ENCODE assay signal across 14 cellular contexts in the genomic region with DNA sequence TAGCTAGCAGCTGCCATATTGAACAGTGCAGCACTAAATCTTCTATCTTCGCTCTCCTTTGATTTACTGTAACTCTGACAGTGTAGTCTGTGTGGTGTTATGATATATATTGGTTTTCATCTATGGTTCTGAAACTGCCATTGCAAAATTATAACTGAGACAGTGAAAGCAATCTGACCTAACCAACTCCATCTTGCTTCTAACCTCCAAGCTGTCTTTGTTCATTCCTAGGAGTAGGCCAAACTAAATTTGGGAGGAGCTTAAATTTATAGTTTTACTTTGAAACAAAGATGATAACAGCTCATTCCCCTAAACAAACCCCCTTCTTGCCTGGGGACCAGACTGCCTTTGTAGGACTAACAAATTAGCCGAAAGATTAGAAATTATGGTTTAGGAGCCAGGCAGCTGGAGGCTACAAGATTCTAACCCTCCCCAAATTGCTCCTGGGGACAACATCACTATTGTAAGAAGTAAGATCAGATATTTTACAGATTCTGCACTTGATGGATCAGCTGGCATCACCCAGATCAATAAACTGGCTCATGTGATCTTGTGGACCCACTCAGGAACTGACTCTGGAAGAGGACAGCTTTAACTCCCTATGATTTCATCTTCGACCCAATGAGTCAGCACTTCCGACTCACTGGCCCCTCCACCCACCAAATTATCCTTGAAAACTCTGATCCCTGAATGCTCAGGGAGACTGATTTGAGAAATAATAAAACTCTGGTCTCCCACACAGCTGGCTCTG. TPM values are rescaled to one million over a fixed set of nuclear protein-coding genes. Genes with fewer than 3 reads are reported as not detected.
A peak's percentile ranks its signal among the peaks of the same experiment; 100 is the strongest.
DNase-seq lines count a peak whose midpoint lies in the region; ATAC-seq, FAIRE-seq and TF ChIP-seq lines count a peak whose summit lies in the region.
"Had no signal": no experiment of that assay in that cellular context is flagged by ENCODE, and none has a peak within 500 bp of the region (broad histone marks: within the 10 kb centered on the region; RNA-seq: fewer than 3 reads in every experiment).

No MANE protein-coding gene starts in this region.

- no peak overlapping the region for H3K4me2 ChIP-seq in SK-N-SH
- H3K4me2 ChIP-seq in smooth muscle cell = peak overlapping the region; percentile 62

- no peak for TF ChIP-seq RAD21 in SK-N-SH (IDR thresholded peaks at IDR 0.05; ENCODE audit: low read length)

- H3F3A ChIP-seq in SK-N-SH (replicated peaks; ENCODE audit: insufficient read depth) (no peaks in the 10 kb centered on the region), smooth muscle cell (ENCODE audit: low read depth) (peaks cover 23% of the 10 kb centered on the region)

- 55% methylated on average over 4 of the region's 4 CpGs for WGBS in SK-N-SH (ENCODE audit: low lambda C conversion rate)
- WGBS in smooth muscle cell (ENCODE audit: low lambda C conversion rate) = 51% methylated on average over 4 of the region's 4 CpGs

- TF ChIP-seq CTCF in SK-N-SH (IDR thresholded peaks at IDR 0.05) (no peak), fibroblast of villous mesenchyme (IDR thresholded peaks at IDR 0.05; ENCODE audit: insufficient read depth, low read depth, low read length) (no peak), smooth muscle cell (IDR thresholded peaks at IDR 0.05; ENCODE audit: borderline replicate concordance, insufficient read depth, poor library complexity, severe bottlenecking) (no peak)

- no peak overlapping the region for H3K4me3 Mint-ChIP-seq in activated T-cell treated with anti-CD3 and anti-CD28 coated beads, Interleukin-2, amount 50 U/mL, for 4 hours
- H3K4me3 Mint-ChIP-seq: activated CD4-positive, alpha-beta T cell treated with anti-CD3 and anti-CD28 coated beads, Interleukin-2, amount 10 ng/mL, durations not matched to agents 7 days and 5 days; activated naive CD8-positive, alpha-beta T cell treated with anti-CD3 and anti-CD28 coated beads, Interleukin-2, amount 50 U/mL, for 24 hours had no signal

- H3K79me2 ChIP-seq in SK-N-SH (ENCODE audit: insufficient read depth) (no peaks in the 10 kb centered on the region), smooth muscle cell (ENCODE audit: low read depth) (no peaks in the 10 kb centered on the region)

- no peak for TF ChIP-seq POLR2A in GM12891 (IDR thresholded peaks at IDR 0.05; ENCODE audit: low read depth, low read length)

- H3K27me3 Mint-ChIP-seq in activated T-cell treated with anti-CD3 and anti-CD28 coated beads, Interleukin-2, amount 50 U/mL, for 4 hours (ENCODE audit: low read depth) = no peaks in the 10 kb centered on the region
- H3K27me3 Mint-ChIP-seq: activated CD4-positive, alpha-beta T cell treated with anti-CD3 and anti-CD28 coated beads, Interleukin-2, amount 10 ng/mL, durations not matched to agents 7 days and 5 days; activated naive CD8-positive, alpha-beta T cell treated with anti-CD3 and anti-CD28 coated beads, Interleukin-2, amount 50 U/mL, for 24 hours had no signal

- H3K9me3 Mint-ChIP-seq in activated T-cell treated with anti-CD3 and anti-CD28 coated beads, Interleukin-2, amount 50 U/mL, for 4 hours = no peaks in the 10 kb centered on the region
- H3K9me3 Mint-ChIP-seq: activated CD4-positive, alpha-beta T cell treated with anti-CD3 and anti-CD28 coated beads, Interleukin-2, amount 10 ng/mL, durations not matched to agents 7 days and 5 days; activated naive CD8-positive, alpha-beta T cell treated with anti-CD3 and anti-CD28 coated beads, Interleukin-2, amount 50 U/mL, for 24 hours had no signal

- peak overlapping the region; percentile 66 for H2AFZ ChIP-seq in SK-N-SH (ENCODE audit: low read depth)
- H2AFZ ChIP-seq in smooth muscle cell (ENCODE audit: low read depth) = peak overlapping the region; percentile 76

- no peak for TF ChIP-seq EP300 in SK-N-SH (IDR thresholded peaks at IDR 0.05; ENCODE audit: borderline replicate concordance in 1 of 2, low read depth in 1 of 2, low read length in 1 of 2)

- H3K9me3 ChIP-seq in SK-N-SH (no peaks in the 10 kb centered on the region), smooth muscle cell (replicated peaks; ENCODE audit: low read depth) (no peaks in the 10 kb centered on the region)

- H3K4me1 Mint-ChIP-seq in activated T-cell treated with anti-CD3 and anti-CD28 coated beads, Interleukin-2, amount 50 U/mL, for 4 hours (ENCODE audit: low read depth) = peaks cover 30% of the 10 kb centered on the region

- H3K27ac ChIP-seq in SK-N-SH (ENCODE audit: low read depth in 2 of 2, low read length in 1 of 2) (no peak overlapping the region), smooth muscle cell (ENCODE audit: low read depth) (peak overlapping the region; percentile 81)
- H3K27ac ChIP-seq: 22Rv1 had no signal

- no peak for ATAC-seq in activated T-cell treated with anti-CD3 and anti-CD28 coated beads, Interleukin-2, amount 50 U/mL, for 4 hours
- ATAC-seq: activated naive CD8-positive, alpha-beta T cell treated with anti-CD3 and anti-CD28 coated beads, Interleukin-2, amount 50 U/mL, for 24 hours had no signal

- no peak for FAIRE-seq in GM12891 (lab: Jason Lieb, UNC)

- CTCF ChIA-PET in SK-N-SH (lab: Yijun Ruan, JAX) = interaction anchor here (1.0 to 1.6 kb wide), 3 partner anchors 23 to 161 kb away, joined by 3 to 5 read pairs (median 3); no protein-coding TSS in a partner anchor

- POLR2A ChIA-PET in SK-N-SH (lab: Yijun Ruan, JAX) = no interaction called here

- peaks cover 6% of the 10 kb centered on the region for H3K27me3 ChIP-seq in SK-N-SH (ENCODE audit: insufficient read depth)
- no peaks in the 10 kb centered on the region for H3K27me3 ChIP-seq in smooth muscle cell (ENCODE audit: low read depth)

- DNase-seq in DMS53 (lab: John Stamatoyannopoulos, UW) (peak; percentile 5), DMS53 treated with DMSO at 0.1 percent for 48 hours (lab: John Stamatoyannopoulos, UW; ENCODE audit: unreplicated experiment) (no peak), SK-N-SH (no peak), fibroblast of villous mesenchyme (ENCODE audit: low read depth) (peak; percentile 81), smooth muscle cell (lab: John Stamatoyannopoulos, UW; ENCODE audit: unreplicated experiment) (no peak), NCI-H1105 (lab: John Stamatoyannopoulos, UW) (no peak), GM12891 (ENCODE audit: insufficient read length, low spot score) (no peak)
- DNase-seq in activated T-cell treated with anti-CD3 and anti-CD28 coated beads, Interleukin-2, amount 50 U/mL, for 4 hours = no peak
- DNase-seq: activated CD4-positive, alpha-beta T cell treated with anti-CD3 and anti-CD28 coated beads, Interleukin-2, amount 10 ng/mL, durations not matched to agents 7 days and 5 days; activated naive CD8-positive, alpha-beta T cell treated with anti-CD3 and anti-CD28 coated beads, Interleukin-2, amount 50 U/mL, for 24 hours; glutamatergic neuron; NCI-H146 had no signal

- no peak overlapping the region for H3K4me3 ChIP-seq in SK-N-SH (ENCODE audit: low read depth in 2 of 2, low read length in 1 of 2)
- H3K4me3 ChIP-seq in fibroblast of villous mesenchyme (ENCODE audit: low read depth, low read length) = no peak overlapping the region
- no peak overlapping the region for H3K4me3 ChIP-seq in smooth muscle cell

- H3K9ac ChIP-seq in SK-N-SH (no peak overlapping the region), smooth muscle cell (ENCODE audit: low read depth) (peak overlapping the region; percentile 35)

- H3K36me3 ChIP-seq in SK-N-SH (replicated peaks in 1 of 2; ENCODE audit: control insufficient read depth in 1 of 2, insufficient read depth in 2 of 2, low read length in 1 of 2) (no peaks in the 10 kb centered on the region), smooth muscle cell (ENCODE audit: low read depth) (no peaks in the 10 kb centered on the region)

- H3K4me1 ChIP-seq in SK-N-SH (ENCODE audit: control insufficient read depth in 1 of 2, insufficient read depth in 2 of 2, low read depth in 1 of 2, low read length in 1 of 2) (no peaks in the 10 kb centered on the region), smooth muscle cell (ENCODE audit: low read depth) (peaks cover 10% of the 10 kb centered on the region)

- no peaks in the 10 kb centered on the region for H3K36me3 Mint-ChIP-seq in activated T-cell treated with anti-CD3 and anti-CD28 coated beads, Interleukin-2, amount 50 U/mL, for 4 hours (ENCODE audit: insufficient read depth)

- H4K20me1 ChIP-seq in SK-N-SH (ENCODE audit: insufficient read depth) (no peaks in the 10 kb centered on the region), smooth muscle cell (ENCODE audit: low read depth) (no peaks in the 10 kb centered on the region)

- no peaks in the 10 kb centered on the region for H3K9me2 ChIP-seq in SK-N-SH

TF ChIP-seq in SK-N-SH, 30 proteins besides CTCF, POLR2A, EP300 and RAD21 (continues in another document):
- no peak for TF ChIP-seq FOXJ3 (CRISPR knock-in tag; IDR thresholded peaks at IDR 0.05)

TF ChIP-seq in GM12891, 5 proteins besides CTCF, POLR2A, EP300 and RAD21:
- TF ChIP-seq POU2F2 (IDR thresholded peaks at IDR 0.05; ENCODE audit: low read depth, low read length) (no peak), PAX5 (IDR thresholded peaks at IDR 0.05; ENCODE audit: insufficient read depth, low read length, severe bottlenecking) (no peak), TAF1 (IDR thresholded peaks at IDR 0.05; ENCODE audit: low read depth, low read length) (no peak), SPI1 (IDR thresholded peaks at IDR 0.05; ENCODE audit: low read depth, low read length) (no peak), POLR2AphosphoS5 (IDR thresholded peaks at IDR 0.05; ENCODE audit: low read depth, low read length) (no peak)

RNA-seq across cellular contexts. Expression of a gene that starts 47.0 kb away (rescaled TPM):
- not detected in 2 replicates for polyA plus RNA-seq in SK-N-SH (2012; rRNA removed)
- polyA plus RNA-seq in SK-N-SH (2012; cell fraction: cytosol; rRNA removed) = not detected in 2 replicates
- not detected in 2 replicates for polyA plus RNA-seq in SK-N-SH (2012; cell fraction: nucleus; rRNA removed)
- total RNA-seq in fibroblast of villous mesenchyme = under 0.01 TPM in 1 of 2 replicates, not detected in the other
- total RNA-seq in smooth muscle cell = not detected in 2 replicates
- not detected in 2 replicates for polyA plus RNA-seq in smooth muscle cell
- total RNA-seq in activated T-cell treated with anti-CD3 and anti-CD28 coated beads, Interleukin-2, amount 50 U/mL, for 4 hours = under 1 TPM in 1 of 3 donors, not detected in 2; 0.08 TPM
- not detected for polyA plus RNA-seq in GM12891 (2012; ENCODE audit: low read depth, missing spikeins)
- total RNA-seq: activated CD4-positive, alpha-beta T cell treated with anti-CD3 and anti-CD28 coated beads, Interleukin-2, amount 10 ng/mL, durations not matched to agents 7 days and 5 days; mucosa of gallbladder had no signal

Comparison
In these comparisons a context has a peak if more than half of its experiments do, and no peak if none do; other contexts are left out.
1. DNase-seq: peak in DMS53 (single experiment) and fibroblast of villous mesenchyme (single experiment); none in DMS53 treated with DMSO at 0.1 percent for 48 hours (single experiment), SK-N-SH (single experiment), smooth muscle cell (single experiment), NCI-H1105 (single experiment), activated T-cell treated with anti-CD3 and anti-CD28 coated beads, Interleukin-2, amount 50 U/mL, for 4 hours (single experiment) and GM12891 (single experiment).